In the genomic region with DNA sequence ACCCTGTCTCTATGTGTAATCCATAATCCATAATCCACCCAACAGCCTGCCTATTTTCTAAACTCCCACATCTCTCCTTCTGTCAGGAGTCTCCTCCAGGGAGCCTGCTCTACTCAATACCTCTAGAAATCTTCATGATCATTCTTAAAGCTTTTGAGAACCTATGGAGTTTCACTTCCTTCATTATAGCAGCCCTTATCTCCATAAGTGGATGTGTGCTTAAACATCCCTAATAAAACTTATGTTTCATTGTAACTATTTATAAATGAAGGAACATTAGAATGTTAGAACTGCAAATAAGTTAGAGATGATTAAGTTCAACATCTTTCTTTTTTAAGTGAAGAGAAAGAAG, we compare ENCODE assay signal across 14 cellular contexts. TPM values are rescaled to one million over a fixed set of nuclear protein-coding genes. Genes with fewer than 3 reads are reported as not detected.
DNase-seq lines count a peak whose midpoint lies in the region; ATAC-seq and TF ChIP-seq lines count a peak whose summit lies in the region.
"Had no signal": no experiment of that assay in that cellular context is flagged by ENCODE, and none has a peak within 500 bp of the region (broad histone marks: within the 10 kb centered on the region; RNA-seq: fewer than 3 reads in every experiment).

No MANE protein-coding gene starts in this region.

- H3K4me3 ChIP-seq in ascending aorta (no peak overlapping the region), BE2C (ENCODE audit: low read depth, low read length) (no peak overlapping the region), GM23338 (no peak overlapping the region)
- no peak overlapping the region for H3K4me3 ChIP-seq in effector memory CD4-positive, alpha-beta T cell (ENCODE audit: insufficient read depth, low read depth, low read length, poor library complexity, severe bottlenecking)
- H3K4me3 ChIP-seq: breast epithelium, HAP-1 had no signal

- H3K4me3 Mint-ChIP-seq in stimulated activated naive B cell treated with anti-CD40 and anti-IgM and Interleukin-4, amounts not matched to agents 10 μg/mL and 1 μg/mL and 100 μg/mL, for 72 hours: no peak overlapping the region
- no peak overlapping the region for H3K4me3 Mint-ChIP-seq in GM23338
- H3K4me3 Mint-ChIP-seq: activated B cell treated with CpG ODN at 0.5 μM for 24 hours; activated naive CD4-positive, alpha-beta T cell treated with anti-CD3 and anti-CD28 coated beads, Interleukin-2, amount 10 ng/mL, durations not matched to agents 7 days and 5 days; effector memory CD8-positive, alpha-beta T cell; memory B cell had no signal

- no peaks in the 10 kb centered on the region for H3K9me3 Mint-ChIP-seq in stimulated activated naive B cell treated with anti-CD40 and anti-IgM and Interleukin-4, amounts not matched to agents 10 μg/mL and 1 μg/mL and 100 μg/mL, for 72 hours
- no peaks in the 10 kb centered on the region for H3K9me3 Mint-ChIP-seq in GM23338
- H3K9me3 Mint-ChIP-seq: activated B cell treated with CpG ODN at 0.5 μM for 24 hours; activated naive CD4-positive, alpha-beta T cell treated with anti-CD3 and anti-CD28 coated beads, Interleukin-2, amount 10 ng/mL, durations not matched to agents 7 days and 5 days; effector memory CD8-positive, alpha-beta T cell; memory B cell had no signal

- H3K27me3 ChIP-seq in ascending aorta (no peaks in the 10 kb centered on the region), BE2C (peaks cover 36% of the 10 kb centered on the region), GM23338 (ENCODE audit: insufficient read depth) (no peaks in the 10 kb centered on the region)
- no peaks in the 10 kb centered on the region for H3K27me3 ChIP-seq in effector memory CD4-positive, alpha-beta T cell (replicated peaks; ENCODE audit: control insufficient read depth, insufficient read depth, low read length, poor library complexity, severe bottlenecking)
- H3K27me3 ChIP-seq: breast epithelium had no signal

- no peaks in the 10 kb centered on the region for H3K79me2 ChIP-seq in GM23338 (replicated peaks; ENCODE audit: insufficient read depth)

- H3K4me2 ChIP-seq in GM23338: no peak overlapping the region

- H3F3A ChIP-seq in GM23338 (replicated peaks; ENCODE audit: low read depth): no peaks in the 10 kb centered on the region

- no peaks in the 10 kb centered on the region for H3K9me2 ChIP-seq in GM23338 (ENCODE audit: insufficient read depth)

- DNase-seq in ascending aorta (ENCODE audit: low spot score in 2 of 2) (no peak), BE2C (no peak), GM23338 (ENCODE audit: low spot score) (no peak), kidney glomerular epithelial cell (lab: John Stamatoyannopoulos, UW) (no peak)
- DNase-seq in stimulated activated naive B cell treated with anti-CD40 and anti-IgM and Interleukin-4, amounts not matched to agents 10 μg/mL and 1 μg/mL and 100 μg/mL, for 72 hours: no peak
- DNase-seq in effector memory CD4-positive, alpha-beta T cell: no peak
- DNase-seq: activated B cell treated with CpG ODN at 0.5 μM for 24 hours; activated naive CD4-positive, alpha-beta T cell treated with anti-CD3 and anti-CD28 coated beads, Interleukin-2, amount 10 ng/mL, durations not matched to agents 7 days and 5 days had no signal

- H3K36me3 ChIP-seq in ascending aorta: no peaks in the 10 kb centered on the region
- H3K36me3 ChIP-seq in BE2C: no peaks in the 10 kb centered on the region
- H3K36me3 ChIP-seq in GM23338 (ENCODE audit: insufficient read depth): no peaks in the 10 kb centered on the region
- H3K36me3 ChIP-seq in effector memory CD4-positive, alpha-beta T cell (ENCODE audit: control insufficient read depth, insufficient read depth, low read length): no peaks in the 10 kb centered on the region
- H3K36me3 ChIP-seq: breast epithelium, HAP-1 had no signal

- TF ChIP-seq CTCF in ascending aorta (IDR thresholded peaks at IDR 0.05): no peak
- TF ChIP-seq CTCF in BE2C (IDR thresholded peaks at IDR 0.05; ENCODE audit: low read depth, low read length): no peak
- TF ChIP-seq CTCF in GM23338 (conservative IDR thresholded peaks at IDR 0.05; ENCODE audit: low read depth in 2 of 2): no peak

- peaks cover 18 to 28% of the 10 kb centered on the region in 2 donors for H3K4me1 Mint-ChIP-seq in stimulated activated naive B cell treated with anti-CD40 and anti-IgM and Interleukin-4, amounts not matched to agents 10 μg/mL and 1 μg/mL and 100 μg/mL, for 72 hours
- H3K4me1 Mint-ChIP-seq in GM23338: peaks cover 4% of the 10 kb centered on the region; the same call in 2 of the 3 replicates

- no peaks in the 10 kb centered on the region for H3K9me3 ChIP-seq in ascending aorta
- no peaks in the 10 kb centered on the region for H3K9me3 ChIP-seq in BE2C
- no peaks in the 10 kb centered on the region for H3K9me3 ChIP-seq in effector memory CD4-positive, alpha-beta T cell (ENCODE audit: control insufficient read depth, low read length)
- H3K9me3 ChIP-seq: breast epithelium, HAP-1 had no signal

- H3K4me1 ChIP-seq in ascending aorta (peaks cover 5 to 36% of the 10 kb centered on the region in 2 donors), BE2C (no peaks in the 10 kb centered on the region), GM23338 (ENCODE audit: insufficient read depth) (no peaks in the 10 kb centered on the region)
- peaks cover 6% of the 10 kb centered on the region for H3K4me1 ChIP-seq in effector memory CD4-positive, alpha-beta T cell (ENCODE audit: control insufficient read depth, insufficient read depth, low read length, poor library complexity, severe bottlenecking)
- H3K4me1 ChIP-seq: breast epithelium, HAP-1 had no signal

- no peaks in the 10 kb centered on the region for H3K36me3 Mint-ChIP-seq in stimulated activated naive B cell treated with anti-CD40 and anti-IgM and Interleukin-4, amounts not matched to agents 10 μg/mL and 1 μg/mL and 100 μg/mL, for 72 hours
- no peaks in the 10 kb centered on the region for H3K36me3 Mint-ChIP-seq in GM23338 (ENCODE audit: low read depth)
- H3K36me3 Mint-ChIP-seq: activated naive CD4-positive, alpha-beta T cell treated with anti-CD3 and anti-CD28 coated beads, Interleukin-2, amount 10 ng/mL, durations not matched to agents 7 days and 5 days; memory B cell had no signal

- no peaks in the 10 kb centered on the region for H4K20me1 ChIP-seq in GM23338 (replicated peaks; ENCODE audit: insufficient read depth)

- H3K27me3 Mint-ChIP-seq in stimulated activated naive B cell treated with anti-CD40 and anti-IgM and Interleukin-4, amounts not matched to agents 10 μg/mL and 1 μg/mL and 100 μg/mL, for 72 hours: peaks cover 0 to 6% of the 10 kb centered on the region in 2 donors
- peaks cover 1% of the 10 kb centered on the region for H3K27me3 Mint-ChIP-seq in GM23338 (ENCODE audit: insufficient read depth, low read depth, poor library complexity)

- H3K27ac ChIP-seq in ascending aorta: peak overlapping the region; percentile 83 to 88
- H3K27ac ChIP-seq in GM23338 (ENCODE audit: low read depth): no peak overlapping the region
- no peak overlapping the region for H3K27ac ChIP-seq in effector memory CD4-positive, alpha-beta T cell (ENCODE audit: insufficient read depth, low read length, poor library complexity, severe bottlenecking)
- H3K27ac ChIP-seq: breast epithelium had no signal

- no peak overlapping the region for H3K27ac Mint-ChIP-seq in stimulated activated naive B cell treated with anti-CD40 and anti-IgM and Interleukin-4, amounts not matched to agents 10 μg/mL and 1 μg/mL and 100 μg/mL, for 72 hours
- H3K27ac Mint-ChIP-seq in GM23338: no peak overlapping the region
- H3K27ac Mint-ChIP-seq: activated B cell treated with CpG ODN at 0.5 μM for 24 hours; activated naive CD4-positive, alpha-beta T cell treated with anti-CD3 and anti-CD28 coated beads, Interleukin-2, amount 10 ng/mL, durations not matched to agents 7 days and 5 days; effector memory CD8-positive, alpha-beta T cell; memory B cell had no signal

- intact Hi-C loops in ascending aorta (cut with DNase I): no loop called here

- H2AFZ ChIP-seq in GM23338: no peak overlapping the region

- ATAC-seq in GM18519 (IDR thresholded peaks at IDR 0.05; ENCODE audit: low FRiP score, unreplicated experiment) (peak; percentile 36), HG03432 (IDR thresholded peaks at IDR 0.05; ENCODE audit: unreplicated experiment) (peak; percentile 31), GM23338 (no peak)
- peak; percentile 46 to 64 for ATAC-seq in stimulated activated naive B cell treated with anti-CD40 and anti-IgM and Interleukin-4, amounts not matched to agents 10 μg/mL and 1 μg/mL and 100 μg/mL, for 72 hours (replicated peaks)

TF ChIP-seq in GM23338, 12 proteins besides CTCF, POLR2A, EP300 and RAD21 (continues in another document):
- TF ChIP-seq NANOG (IDR thresholded peaks at IDR 0.05; ENCODE audit: borderline replicate concordance): no peak

RNA-seq across cellular contexts. Expression of a gene that starts 8.4 kb away (rescaled TPM):
- total RNA-seq in ascending aorta: 69.5 TPM
- polyA plus RNA-seq in BE2C (2012; ENCODE audit: insufficient read depth, insufficient read length, low read depth): 0.99 TPM
- total RNA-seq in GM23338 (2014; rRNA removed; shearing (Covaris generic)): 0.17 and 0.23 TPM in 2 replicates
- 0.45 and 0.47 TPM in 2 replicates for polyA plus RNA-seq in GM23338 (2016; fragmentation: Nextera tagmentation; extraction: Ambion mirVana)

RNA-seq across cellular contexts. Expression of a gene that starts 46.4 kb away (rescaled TPM):
- 6.8 TPM for total RNA-seq in ascending aorta
- polyA plus RNA-seq in BE2C (2012; ENCODE audit: insufficient read depth, insufficient read length, low read depth): 7.6 TPM
- total RNA-seq in GM23338 (2014; rRNA removed; shearing (Covaris generic)): 17.8 and 32.0 TPM in 2 replicates
- polyA plus RNA-seq in GM23338 (2016; fragmentation: Nextera tagmentation; extraction: Ambion mirVana): 20.7 and 26.2 TPM in 2 replicates

Comparison
In these comparisons a context has a peak if more than half of its experiments do, and no peak if none do; other contexts are left out.
1. H3K27ac ChIP-seq: peak in ascending aorta (2 of 2); none in GM23338 (single experiment) and effector memory CD4-positive, alpha-beta T cell (single experiment).
2. RNA of a gene that starts 8.4 kb away (total RNA-seq): 69.5 TPM in ascending aorta (single experiment); 0.17 to 0.23 TPM in GM23338; every median in the first group is over 10 times any median in the second.